21 cellular contexts compared by ENCODE assay signal in genomic region chr6:170205126-170205525, GRCh38.
"Had no signal": no experiment of that assay in that cellular context is flagged by ENCODE, and none has a peak within 500 bp of the region (broad histone marks: within the 10 kb centered on the region; RNA-seq: fewer than 3 reads in every experiment).

No MANE protein-coding gene starts in this region.

- H3K36me3 Mint-ChIP-seq: activated naive CD8-positive, alpha-beta T cell treated with anti-CD3 and anti-CD28 coated beads for 36 hours had no signal

- H3K27ac ChIP-seq: hepatocyte, prostate gland, right lobe of liver, thoracic aorta, upper lobe of left lung had no signal

- H3K27me3 ChIP-seq: hepatocyte, right lobe of liver, upper lobe of left lung had no signal

- H3K36me3 ChIP-seq: prostate gland, right lobe of liver, thoracic aorta, upper lobe of left lung had no signal

- H3K4me1 Mint-ChIP-seq: activated B cell treated with CpG ODN at 0.5 μM for 24 hours; stimulated activated memory B cell treated with anti-CD40 and anti-IgM and Interleukin-4, amounts not matched to agents 10 μg/mL and 1 μg/mL and 100 μg/mL, for 72 hours had no signal

- FAIRE-seq: small intestine had no signal

- H3K4me3 ChIP-seq: hepatocyte, prostate gland, right lobe of liver, thoracic aorta, upper lobe of left lung had no signal

- H3K27me3 Mint-ChIP-seq: activated naive CD8-positive, alpha-beta T cell treated with anti-CD3 and anti-CD28 coated beads for 36 hours had no signal

- DNase-seq: activated B cell treated with CpG ODN at 0.5 μM for 24 hours; activated CD4-positive, alpha-beta T cell treated with anti-CD3 and anti-CD28 coated beads, Interleukin-2, amount 50 U/mL, for 4 hours; activated gamma-delta T cell treated with Interleukin-2 at 50 U/mL for 16 hours; activated naive CD8-positive, alpha-beta T cell treated with anti-CD3 and anti-CD28 coated beads for 36 hours; amniotic stem cell; dermis blood vessel endothelial cell; effector memory CD8-positive, alpha-beta T cell; foreskin fibroblast; left cardiac atrium; mammary epithelial cell; right lobe of liver; small intestine; stimulated activated CD4-positive, alpha-beta T cell treated with anti-CD3 and anti-CD28 coated beads, Interleukin-4, amount 100 ng/mL, for 4 hours; T-helper 1 cell; T-helper 9 cell; upper lobe of left lung had no signal

- H3K4me1 ChIP-seq: prostate gland, right lobe of liver, upper lobe of left lung had no signal

- H3K9me3 ChIP-seq: prostate gland, right lobe of liver, thoracic aorta, upper lobe of left lung had no signal

- H3K4me3 Mint-ChIP-seq: activated B cell treated with CpG ODN at 0.5 μM for 24 hours; activated naive CD8-positive, alpha-beta T cell treated with anti-CD3 and anti-CD28 coated beads for 36 hours; activated T-helper 1 cell treated with anti-CD3 and anti-CD28 coated beads, Interleukin-12 subunit alpha, Interleukin-12 subunit beta, Interleukin-2, Interleukin-4 antibody, amounts not matched to agents 30 ng/mL and 10 ng/mL and 1 ng/mL, durations not matched to agents 14 hours and 24 hours and 36 hours; effector memory CD8-positive, alpha-beta T cell; stimulated activated memory B cell treated with anti-CD40 and anti-IgM and Interleukin-4, amounts not matched to agents 10 μg/mL and 1 μg/mL and 100 μg/mL, for 72 hours had no signal

- H3K27ac Mint-ChIP-seq: activated B cell treated with CpG ODN at 0.5 μM for 24 hours; activated naive CD8-positive, alpha-beta T cell treated with anti-CD3 and anti-CD28 coated beads for 36 hours; activated T-helper 1 cell treated with anti-CD3 and anti-CD28 coated beads, Interleukin-12 subunit alpha, Interleukin-12 subunit beta, Interleukin-2, Interleukin-4 antibody, amounts not matched to agents 30 ng/mL and 10 ng/mL and 1 ng/mL, durations not matched to agents 14 hours and 24 hours and 36 hours; stimulated activated memory B cell treated with anti-CD40 and anti-IgM and Interleukin-4, amounts not matched to agents 10 μg/mL and 1 μg/mL and 100 μg/mL, for 72 hours had no signal

- ATAC-seq: effector memory CD8-positive, alpha-beta T cell; left cardiac atrium; right lobe of liver; stimulated activated memory B cell treated with anti-CD40 and anti-IgM and Interleukin-4, amounts not matched to agents 10 μg/mL and 1 μg/mL and 100 μg/mL, for 72 hours had no signal
